In genomic region chr6:148186916-148187315, GRCh38 we compare ENCODE assay signal across 17 cellular contexts.
"Had no signal": no experiment of that assay in that cellular context is flagged by ENCODE, and none has a peak within 500 bp of the region (broad histone marks: within the 10 kb centered on the region; RNA-seq: fewer than 3 reads in every experiment).

No MANE protein-coding gene starts in this region.

- H3K4me3 ChIP-seq: heart left ventricle, tibial artery, upper lobe of left lung, vagina had no signal

- DNase-seq: effector memory CD8-positive, alpha-beta T cell; heart left ventricle; islet precursor cell; left cardiac atrium; naive thymus-derived CD8-positive, alpha-beta T cell; posterior cingulate gyrus; right cardiac atrium; stimulated activated CD4-positive, alpha-beta T cell treated with anti-CD3 and anti-CD28 coated beads, Interleukin-4, amount 100 ng/mL, for 1 hour; stimulated activated CD8-positive, alpha-beta memory T cell treated with anti-CD3 and anti-CD28 coated beads, Interleukin-4, amount 100 ng/mL, for 48 hours; stimulated activated naive CD8-positive, alpha-beta T cell treated with anti-CD3 and anti-CD28 coated beads, Interleukin-15, Interleukin-2, amounts not matched to agents 100 U/mL and 50 U/mL, for 24 hours; tibial artery; upper lobe of left lung had no signal

- H3K27ac Mint-ChIP-seq: dendritic cell treated with granulocyte-macrophage colony-stimulating factor and Interleukin-4, amounts not matched to agents 40 ng/mL and 50 ng/mL, for 4 days; effector memory CD8-positive, alpha-beta T cell; naive thymus-derived CD8-positive, alpha-beta T cell; stimulated activated effector memory CD8-positive, alpha-beta T cell treated with anti-CD3 and anti-CD28 coated beads, Interleukin-12 subunit alpha, Interleukin-12 subunit beta, amount 100 ng/mL, for 72 hours had no signal

- H3K27ac ChIP-seq: heart left ventricle, neutrophil, tibial artery, upper lobe of left lung, vagina had no signal

- H3K4me1 Mint-ChIP-seq: naive thymus-derived CD8-positive, alpha-beta T cell; stimulated activated effector memory CD8-positive, alpha-beta T cell treated with anti-CD3 and anti-CD28 coated beads, Interleukin-12 subunit alpha, Interleukin-12 subunit beta, amount 100 ng/mL, for 72 hours had no signal

- H3K36me3 ChIP-seq: heart left ventricle, neutrophil, tibial artery, upper lobe of left lung, vagina had no signal

- ATAC-seq: effector memory CD8-positive, alpha-beta T cell; heart left ventricle; left cardiac atrium; naive thymus-derived CD8-positive, alpha-beta T cell; right cardiac atrium; stimulated activated effector memory CD8-positive, alpha-beta T cell treated with anti-CD3 and anti-CD28 coated beads, Interleukin-12 subunit alpha, Interleukin-12 subunit beta, amount 100 ng/mL, for 72 hours; stimulated activated naive CD8-positive, alpha-beta T cell treated with anti-CD3 and anti-CD28 coated beads, Interleukin-15, Interleukin-2, amounts not matched to agents 100 U/mL and 50 U/mL, for 24 hours had no signal

- H3K9me3 ChIP-seq: heart left ventricle, neutrophil, tibial artery, upper lobe of left lung, vagina had no signal

- FAIRE-seq: frontal cortex had no signal

- H3K4me3 Mint-ChIP-seq: dendritic cell treated with granulocyte-macrophage colony-stimulating factor and Interleukin-4, amounts not matched to agents 40 ng/mL and 50 ng/mL, for 4 days; effector memory CD8-positive, alpha-beta T cell; naive thymus-derived CD8-positive, alpha-beta T cell; stimulated activated effector memory CD8-positive, alpha-beta T cell treated with anti-CD3 and anti-CD28 coated beads, Interleukin-12 subunit alpha, Interleukin-12 subunit beta, amount 100 ng/mL, for 72 hours had no signal

- H3K9me3 Mint-ChIP-seq: dendritic cell treated with granulocyte-macrophage colony-stimulating factor and Interleukin-4, amounts not matched to agents 40 ng/mL and 50 ng/mL, for 4 days; effector memory CD8-positive, alpha-beta T cell; naive thymus-derived CD8-positive, alpha-beta T cell; stimulated activated effector memory CD8-positive, alpha-beta T cell treated with anti-CD3 and anti-CD28 coated beads, Interleukin-12 subunit alpha, Interleukin-12 subunit beta, amount 100 ng/mL, for 72 hours had no signal

- H3K27me3 ChIP-seq: heart left ventricle, tibial artery, upper lobe of left lung, vagina had no signal

- H3K36me3 Mint-ChIP-seq: naive thymus-derived CD8-positive, alpha-beta T cell; stimulated activated effector memory CD8-positive, alpha-beta T cell treated with anti-CD3 and anti-CD28 coated beads, Interleukin-12 subunit alpha, Interleukin-12 subunit beta, amount 100 ng/mL, for 72 hours had no signal

- H3K4me1 ChIP-seq: upper lobe of left lung had no signal
